ENCODE assay signal across 8 cellular contexts in the genomic region with DNA sequence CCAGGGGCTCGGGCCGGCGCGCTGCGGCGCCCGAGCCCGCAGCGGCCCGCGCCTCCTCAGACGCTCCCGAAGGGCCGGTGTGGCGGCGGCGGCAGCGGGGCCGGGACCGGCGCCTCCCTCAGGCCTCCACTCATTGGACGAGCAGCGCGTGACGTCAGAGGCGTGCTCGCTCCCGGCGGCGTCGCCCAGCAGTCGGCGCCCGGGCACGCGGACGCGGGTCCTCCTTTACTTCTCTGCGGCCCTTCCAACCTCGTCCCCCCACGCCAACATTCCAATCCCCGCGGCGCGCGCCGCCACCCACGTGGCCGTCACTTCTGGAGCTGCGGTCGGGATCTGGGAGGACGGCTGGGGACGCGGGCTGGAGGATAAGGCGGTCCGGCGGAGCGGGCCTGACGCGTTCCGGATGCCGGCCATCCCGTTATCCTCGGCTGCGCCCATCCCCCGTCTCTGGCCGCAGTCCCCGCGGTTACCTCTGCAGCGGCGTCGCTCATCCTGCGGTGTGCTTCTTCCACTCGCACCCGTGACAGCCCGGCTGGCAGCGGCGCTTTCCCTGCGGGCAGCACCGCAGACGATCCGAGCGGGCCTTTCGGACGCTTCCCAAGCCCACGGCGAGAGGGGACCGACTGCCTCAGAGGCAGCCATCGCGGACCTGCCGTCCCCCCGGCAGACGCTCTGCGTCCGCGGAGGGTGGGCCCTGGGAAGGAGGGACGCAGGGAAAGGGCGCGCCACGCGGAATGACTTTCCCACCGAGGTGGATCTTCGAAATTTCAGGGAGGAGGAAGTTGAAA. TPM values are rescaled to one million over a fixed set of nuclear protein-coding genes. Genes with fewer than 3 reads are reported as not detected.
A peak's percentile ranks its signal among the peaks of the same experiment; 100 is the strongest.
DNase-seq lines count a peak whose midpoint lies in the region; ATAC-seq lines count a peak whose summit lies in the region.

PDZD8 (minus strand) TSS at position 81 of the 788 bp plus-strand sequence. CDS start 213 bp downstream, outside the sequence.

- WGBS in HUES64 = under 1% methylated on average over 103 of the region's 103 CpGs

- DNase-seq in D341Med (ENCODE audit: low spot score) (peak; percentile 90), OCI-M1 (lab: John Stamatoyannopoulos, UW) (peak; percentile 97), activated T-cell treated with anti-CD3 and anti-CD28 coated beads for 24 hours (ENCODE audit: low read depth) (peak; percentile 88), epidermal melanocyte (ENCODE audit: insufficient read length, low spot score) (peak; percentile 67), middle frontal gyrus (ENCODE audit: extremely low spot score, low spot score) (peak; percentile 88)
- DNase-seq in stimulated activated CD8-positive, alpha-beta memory T cell treated with anti-CD3 and anti-CD28 coated beads, Interleukin-2, amount 100 ng/mL, for 48 hours (ENCODE audit: low read depth in 2 of 2) = peak; percentile 85 to 88

- H3K9ac ChIP-seq in HUES64 (ENCODE audit: low read depth, low read length) = peak within 1 kb of the TSS; percentile 77

- no peaks in the 10 kb centered on the region for H3K9me3 ChIP-seq in HUES64 (ENCODE audit: insufficient read depth, low read depth, low read length)

- H3K4me3 ChIP-seq in HUES64 (ENCODE audit: low read length) = peak within 1 kb of the TSS; percentile 97

- H3K4me1 ChIP-seq in HUES64 (ENCODE audit: insufficient read depth, low read length) = peaks cover 15% of the 10 kb centered on the region

- peaks cover 54% of the 10 kb centered on the region for H3K27me3 ChIP-seq in HUES64 (ENCODE audit: insufficient read depth, low read length)

- ATAC-seq in GM21447 (IDR thresholded peaks at IDR 0.05; ENCODE audit: unreplicated experiment) = peak; percentile 76

- no peaks in the 10 kb centered on the region for H3K36me3 ChIP-seq in HUES64 (ENCODE audit: insufficient read depth, low read length)

- H3K27ac ChIP-seq in HUES64 (ENCODE audit: low read depth, low read length) = peak within 1 kb of the TSS; percentile 54; the same call in 1 of the 2 replicates

RNA-seq across cellular contexts. Expression of gene PDZD8, which starts in this region (rescaled TPM):
- 15.0 TPM for polyA plus RNA-seq in HUES64 (2013, experiment 1 of 2)
- 18.9 TPM for polyA plus RNA-seq in HUES64 (2013, experiment 2 of 2)

Comparison
In these comparisons a context has a peak if more than half of its experiments do, and no peak if none do; other contexts are left out.
1. Peak in every context shown above with its lines: DNase-seq, ATAC-seq, H3K4me3 ChIP-seq and H3K27ac ChIP-seq.